ENCODE assay signal across 22 cellular contexts in the genomic region with DNA sequence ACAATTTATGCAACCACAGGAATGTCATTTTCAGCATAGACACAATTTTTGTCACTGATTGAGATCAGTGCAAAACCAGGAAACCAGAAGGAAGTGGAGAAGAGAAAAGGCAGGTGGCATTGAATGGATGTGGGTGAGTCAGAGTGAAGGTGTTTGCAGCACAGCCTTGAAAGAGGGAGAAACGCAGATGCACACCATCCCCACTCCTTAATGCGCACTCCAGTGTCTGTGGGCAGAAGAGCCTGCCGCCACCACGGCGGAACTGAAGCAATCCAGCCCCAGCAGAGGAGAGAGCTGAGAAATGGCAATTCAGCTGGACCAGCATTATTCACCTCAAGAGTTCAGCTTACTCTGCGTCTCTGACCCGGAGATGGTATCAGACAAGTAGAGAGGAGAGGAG.
"Had no signal": no experiment of that assay in that cellular context is flagged by ENCODE, and none has a peak within 500 bp of the region (broad histone marks: within the 10 kb centered on the region; RNA-seq: fewer than 3 reads in every experiment).

No MANE protein-coding gene starts in this region.

- H3K9ac ChIP-seq: neural progenitor cell had no signal

- H3K4me3 Mint-ChIP-seq: activated naive CD8-positive, alpha-beta T cell; naive thymus-derived CD8-positive, alpha-beta T cell; neural progenitor cell had no signal

- H3K36me3 ChIP-seq: cardiac muscle cell, neural progenitor cell, spleen, tibial nerve had no signal

- H3K27me3 ChIP-seq: cardiac muscle cell, dorsolateral prefrontal cortex, neural progenitor cell, spleen, tibial nerve had no signal

- H3K36me3 Mint-ChIP-seq: activated naive CD8-positive, alpha-beta T cell; naive thymus-derived CD8-positive, alpha-beta T cell; neural progenitor cell had no signal

- H3K4me1 ChIP-seq: body of pancreas, neural progenitor cell, spleen, tibial nerve had no signal

- H3K4me3 ChIP-seq: body of pancreas, cardiac muscle cell, coronary artery, dorsolateral prefrontal cortex, neural progenitor cell, spleen, tibial nerve had no signal

- H3K27me3 Mint-ChIP-seq: activated naive CD8-positive, alpha-beta T cell; naive thymus-derived CD8-positive, alpha-beta T cell had no signal

- DNase-seq: activated CD4-positive, alpha-beta T cell treated with anti-CD3 and anti-CD28 coated beads for 4 hours; activated CD4-positive, alpha-beta T cell treated with anti-CD3 and anti-CD28 coated beads, Interleukin-2, amount 50 U/mL, for 48 hours; activated CD4-positive, CD25-positive, alpha-beta regulatory T cell; activated CD8-positive, alpha-beta memory T cell treated with anti-CD3 and anti-CD28 coated beads for 24 hours; activated effector memory CD4-positive, alpha-beta T cell treated with Interleukin-2 at 50 U/mL for 16 hours; activated naive CD4-positive, alpha-beta T cell treated with Interleukin-2 at 50 U/mL for 16 hours; aorta; body of pancreas; cerebellar nuclear complex; dorsolateral prefrontal cortex; effector memory CD4-positive, alpha-beta T cell; left cardiac atrium; midbrain; naive thymus-derived CD8-positive, alpha-beta T cell; right cardiac atrium; spleen; stimulated activated naive CD4-positive, alpha-beta T cell treated with Interleukin-2 at 50 U/mL for 16 hours had no signal

- H2AFZ ChIP-seq: neural progenitor cell had no signal

- H3K4me2 ChIP-seq: neural progenitor cell had no signal

- H3K27ac Mint-ChIP-seq: activated naive CD8-positive, alpha-beta T cell; naive thymus-derived CD8-positive, alpha-beta T cell; neural progenitor cell had no signal

- H3K27ac ChIP-seq: body of pancreas, cardiac muscle cell, coronary artery, dorsolateral prefrontal cortex, neural progenitor cell, spleen, tibial nerve had no signal

- H3K9me3 ChIP-seq: body of pancreas, spleen, tibial nerve had no signal
